Comparison of ENCODE assay signal across 15 cellular contexts in genomic region chr18:30358545-30358944, GRCh38.
DNase-seq lines count a peak whose midpoint lies in the region; ATAC-seq, FAIRE-seq and TF ChIP-seq lines count a peak whose summit lies in the region.
"Had no signal": no experiment of that assay in that cellular context is flagged by ENCODE, and none has a peak within 500 bp of the region (broad histone marks: within the 10 kb centered on the region; RNA-seq: fewer than 3 reads in every experiment).

No MANE protein-coding gene starts in this region.

- H3K27me3 Mint-ChIP-seq in activated CD8-positive, alpha-beta T cell treated with anti-CD3 and anti-CD28 coated beads, Interleukin-2, amount 10 ng/mL, durations not matched to agents 7 days and 5 days (ENCODE audit: low read depth): no peaks in the 10 kb centered on the region

- H3K9me3 Mint-ChIP-seq in activated CD8-positive, alpha-beta T cell treated with anti-CD3 and anti-CD28 coated beads, Interleukin-2, amount 10 ng/mL, durations not matched to agents 7 days and 5 days (ENCODE audit: insufficient read depth): no peaks in the 10 kb centered on the region
- H3K9me3 Mint-ChIP-seq: WTC11 had no signal

- H3K79me2 ChIP-seq in K562 (ENCODE audit: control insufficient read depth, insufficient read depth, low read length) (no peaks in the 10 kb centered on the region), MM.1S (ENCODE audit: low read length) (no peaks in the 10 kb centered on the region)

- H3F3A ChIP-seq in MM.1S (ENCODE audit: insufficient read depth, low read length): no peaks in the 10 kb centered on the region

- H3K9me2 ChIP-seq in MM.1S (replicated peaks; ENCODE audit: insufficient read depth, low read length): no peaks in the 10 kb centered on the region

- no TSS peak for BruUV-seq in K562 (replicated peaks; lab: Mats Ljungman, UMichigan)

- H3K4me2 ChIP-seq in K562 (ENCODE audit: insufficient read depth, low read length) (no peak overlapping the region), MM.1S (ENCODE audit: low read depth, low read length) (no peak overlapping the region)

- DNase-seq in ELR (ENCODE audit: low read depth): peak; percentile 80
- DNase-seq in NCI-H460 (ENCODE audit: extremely low read depth, low read depth): peak; percentile 9
- DNase-seq in K562 (ENCODE audit: extremely low read depth in 1 of 4, low spot score in 3 of 4): no peak
- peak; percentile 35 for DNase-seq in medulla oblongata (ENCODE audit: extremely low spot score)
- DNase-seq in kidney: no peak
- DNase-seq in GM10266 (ENCODE audit: extremely low spot score): no peak
- no peak for DNase-seq in MM.1S
- DNase-seq in activated CD8-positive, alpha-beta T cell treated with anti-CD3 and anti-CD28 coated beads, Interleukin-2, amount 10 ng/mL, durations not matched to agents 7 days and 5 days: no peak
- DNase-seq: activated CD8-positive, alpha-beta memory T cell treated with anti-CD3 and anti-CD28 coated beads, Interleukin-2, amount 50 U/mL, for 4 hours; DMS79; NCI-H187 treated with DMSO at 0.1 percent for 48 hours; stimulated activated CD4-positive, alpha-beta T cell treated with anti-CD3 and anti-CD28 coated beads, Interleukin-2, amount 100 ng/mL, for 24 hours; upper lobe of right lung had no signal

- no peak for FAIRE-seq in K562 (lab: Jason Lieb, UNC)
- FAIRE-seq in kidney (lab: Jason Lieb, UNC): no peak

- TF ChIP-seq EP300 in K562 (IDR thresholded peaks at IDR 0.05; ENCODE audit: low read length): no peak

- CTCF ChIA-PET in K562 (lab: Yijun Ruan, JAX; ENCODE audit: low intra/inter-chr PET ratio): no interaction called here
- CTCF ChIA-PET in activated CD8-positive, alpha-beta T cell treated with anti-CD3 and anti-CD28 coated beads, Interleukin-2, amount 10 ng/mL, durations not matched to agents 7 days and 5 days (lab: Charles Lee): no interaction called here

- H3K27ac Mint-ChIP-seq in activated CD8-positive, alpha-beta T cell treated with anti-CD3 and anti-CD28 coated beads, Interleukin-2, amount 10 ng/mL, durations not matched to agents 7 days and 5 days: no peak overlapping the region
- H3K27ac Mint-ChIP-seq: activated naive CD4-positive, alpha-beta T cell treated with anti-CD3 and anti-CD28 coated beads, Interleukin-2, amount 50 U/mL, for 72 hours; WTC11 had no signal

- H2AFZ ChIP-seq in K562 (ENCODE audit: low read depth, low read length) (peak overlapping the region; percentile 78), MM.1S (ENCODE audit: low read length) (no peak overlapping the region)

- H3K9me3 ChIP-seq in K562 (replicated peaks; ENCODE audit: control insufficient read depth, insufficient read depth, low read depth, low read length): no peaks in the 10 kb centered on the region
- no peaks in the 10 kb centered on the region for H3K9me3 ChIP-seq in kidney (ENCODE audit: control insufficient read depth in 1 of 2, low read length in 2 of 2)
- no peaks in the 10 kb centered on the region for H3K9me3 ChIP-seq in MM.1S (replicated peaks; ENCODE audit: insufficient read depth, low read length)
- H3K9me3 ChIP-seq: upper lobe of right lung had no signal

- TF ChIP-seq CTCF in K562 (IDR thresholded peaks at IDR 0.05 in 2 of 3, conservative IDR thresholded peaks at IDR 0.05 in 1 of 3; ENCODE audit: insufficient read depth in 2 of 3, low read depth in 1 of 3, low read length in 3 of 3) (no peak), kidney (IDR thresholded peaks at IDR 0.05; ENCODE audit: borderline replicate concordance, extremely low read depth, insufficient read depth) (no peak), GM10266 (IDR thresholded peaks at IDR 0.05; ENCODE audit: control insufficient read depth, insufficient read depth, low read depth, missing control alignments) (no peak), MM.1S (IDR thresholded peaks at IDR 0.05; ENCODE audit: low read length) (no peak)

- TF ChIP-seq POLR2A in K562 (conservative IDR thresholded peaks at IDR 0.05): no peak

- no peaks in the 10 kb centered on the region for H3K4me1 Mint-ChIP-seq in activated CD8-positive, alpha-beta T cell treated with anti-CD3 and anti-CD28 coated beads, Interleukin-2, amount 10 ng/mL, durations not matched to agents 7 days and 5 days (ENCODE audit: low read depth)

- POLR2A ChIA-PET in K562 (lab: Yijun Ruan, JAX): no interaction called here
- POLR2A ChIA-PET in activated CD8-positive, alpha-beta T cell treated with anti-CD3 and anti-CD28 coated beads, Interleukin-2, amount 10 ng/mL, durations not matched to agents 7 days and 5 days (lab: Charles Lee): no interaction called here

- no peak overlapping the region; the same call in 2 of the 3 replicates for H3K27ac ChIP-seq in K562 (ENCODE audit: extremely low read depth, low read depth, low read length)
- no peak overlapping the region for H3K27ac ChIP-seq in kidney (ENCODE audit: low read depth in 2 of 2, low read length in 2 of 2)
- no peak overlapping the region for H3K27ac ChIP-seq in MM.1S (ENCODE audit: low read length)
- H3K27ac ChIP-seq: upper lobe of right lung had no signal

- H3K36me3 ChIP-seq in K562 (ENCODE audit: control insufficient read depth, insufficient read depth, low read length) (no peaks in the 10 kb centered on the region), kidney (ENCODE audit: control insufficient read depth in 1 of 2, insufficient read depth in 2 of 2, low read length in 2 of 2) (no peaks in the 10 kb centered on the region), MM.1S (replicated peaks; ENCODE audit: insufficient read depth, low read length) (no peaks in the 10 kb centered on the region)
- H3K36me3 ChIP-seq: upper lobe of right lung had no signal

- no peak for ATAC-seq in K562
- ATAC-seq in activated CD8-positive, alpha-beta T cell treated with anti-CD3 and anti-CD28 coated beads, Interleukin-2, amount 10 ng/mL, durations not matched to agents 7 days and 5 days: no peak
- ATAC-seq: activated naive CD4-positive, alpha-beta T cell treated with anti-CD3 and anti-CD28 coated beads, Interleukin-2, amount 50 U/mL, for 72 hours; upper lobe of right lung; WTC11 had no signal

- no peaks in the 10 kb centered on the region for H3K36me3 Mint-ChIP-seq in activated CD8-positive, alpha-beta T cell treated with anti-CD3 and anti-CD28 coated beads, Interleukin-2, amount 10 ng/mL, durations not matched to agents 7 days and 5 days (ENCODE audit: low read depth)
- H3K36me3 Mint-ChIP-seq: activated naive CD4-positive, alpha-beta T cell treated with anti-CD3 and anti-CD28 coated beads, Interleukin-2, amount 50 U/mL, for 72 hours; WTC11 had no signal

- in situ Hi-C loops in K562 (cut with MboI): no loop called here

- no peaks in the 10 kb centered on the region for H3K9me1 ChIP-seq in K562 (ENCODE audit: control insufficient read depth, insufficient read depth, low read length)

- H3K4me1 ChIP-seq in K562 (replicated peaks in 1 of 2; ENCODE audit: control insufficient read depth in 2 of 2, insufficient read depth in 2 of 2, low read length in 2 of 2): peaks cover 0 to 9% of the 10 kb centered on the region in 2 experiments; a peak in 1 of 5 replicates
- H3K4me1 ChIP-seq in kidney (ENCODE audit: control insufficient read depth in 1 of 2, insufficient read depth in 1 of 2, low read depth in 1 of 2, low read length in 2 of 2): no peaks in the 10 kb centered on the region
- no peaks in the 10 kb centered on the region for H3K4me1 ChIP-seq in MM.1S (ENCODE audit: low read length)
- H3K4me1 ChIP-seq: upper lobe of right lung had no signal

- no peak overlapping the region for H3K9ac ChIP-seq in K562 (ENCODE audit: insufficient read depth in 1 of 2, low read depth in 2 of 2, low read length in 2 of 2)
- H3K9ac ChIP-seq in kidney (ENCODE audit: low read length in 2 of 2): no peak overlapping the region
- no peak overlapping the region for H3K9ac ChIP-seq in MM.1S (ENCODE audit: low read length)

- H3K27me3 ChIP-seq in K562 (ENCODE audit: control insufficient read depth in 2 of 2, insufficient read depth in 2 of 2, low read length in 2 of 2) (no peaks in the 10 kb centered on the region), MM.1S (replicated peaks; ENCODE audit: insufficient read depth, low read length) (no peaks in the 10 kb centered on the region)
- H3K27me3 ChIP-seq: upper lobe of right lung had no signal

- intact Hi-C loops in K562 (cut with micrococcal nuclease): no loop called here
- intact Hi-C loops in kidney (cut with DNase I): no loop called here

- H3K4me3 ChIP-seq in K562 (no peak overlapping the region), kidney (ENCODE audit: low read length in 2 of 2) (no peak overlapping the region), MM.1S (ENCODE audit: low read length) (no peak overlapping the region)
- H3K4me3 ChIP-seq: upper lobe of right lung had no signal

- no peaks in the 10 kb centered on the region for H4K20me1 ChIP-seq in K562 (replicated peaks; ENCODE audit: control insufficient read depth, insufficient read depth, low read length)
- H4K20me1 ChIP-seq in MM.1S (ENCODE audit: insufficient read depth, low read length): no peaks in the 10 kb centered on the region

- H3K4me3 Mint-ChIP-seq in activated CD8-positive, alpha-beta T cell treated with anti-CD3 and anti-CD28 coated beads, Interleukin-2, amount 10 ng/mL, durations not matched to agents 7 days and 5 days: no peak overlapping the region
- H3K4me3 Mint-ChIP-seq: WTC11 had no signal

- no peak for TF ChIP-seq RAD21 in K562 (CRISPR knock-in tag; conservative IDR thresholded peaks at IDR 0.05 in 1 of 2, IDR thresholded peaks at IDR 0.05 in 1 of 2)

TF ChIP-seq in K562, 482 proteins besides CTCF, POLR2A, EP300 and RAD21:
- TF ChIP-seq CEBPG (CRISPR knock-in tag; IDR thresholded peaks at IDR 0.05) (no peak), CEBPG (tag; conservative IDR thresholded peaks at IDR 0.05 in 1 of 2, IDR thresholded peaks at IDR 0.05 in 1 of 2) (peak in 1 of 2 experiments; percentile 34; a peak in 1 of 4 replicates), CEBPB (tag; IDR thresholded peaks at IDR 0.05) (peak; percentile 74), ZNF23 (CRISPR knock-in tag; IDR thresholded peaks at IDR 0.05) (no peak)

Comparison
In these comparisons a context has a peak if more than half of its experiments do, and no peak if none do; other contexts are left out.
1. DNase-seq: peak in ELR (single experiment), NCI-H460 (single experiment) and medulla oblongata (single experiment); none in K562 (0 of 4), kidney (single experiment), GM10266 (single experiment), MM.1S (single experiment) and activated CD8-positive, alpha-beta T cell treated with anti-CD3 and anti-CD28 coated beads, Interleukin-2, amount 10 ng/mL, durations not matched to agents 7 days and 5 days (single experiment).